In genomic region chr2:146716591-146716990, GRCh38 we compare ENCODE assay signal across 33 cellular contexts.
"Had no signal": no experiment of that assay in that cellular context is flagged by ENCODE, and none has a peak within 500 bp of the region (broad histone marks: within the 10 kb centered on the region; RNA-seq: fewer than 3 reads in every experiment).

No MANE protein-coding gene starts in this region.

- H3K27ac ChIP-seq: body of pancreas, coronary artery, dorsolateral prefrontal cortex, heart left ventricle, WERI-Rb-1 had no signal

- H3K36me3 Mint-ChIP-seq: activated naive CD8-positive, alpha-beta T cell had no signal

- H3K4me1 ChIP-seq: body of pancreas, heart left ventricle had no signal

- H3K36me3 ChIP-seq: heart left ventricle, WERI-Rb-1 had no signal

- H3K4me1 Mint-ChIP-seq: activated B cell treated with CpG ODN at 0.5 μM for 24 hours; activated T-helper 17 cell treated with anti-CD3 and anti-CD28 coated beads, Interleukin-2, amount 50 U/mL, for 72 hours; endodermal cell; T-helper 17 cell had no signal

- H3K27me3 Mint-ChIP-seq: activated B cell treated with CpG ODN at 0.5 μM for 24 hours; activated CD8-positive, alpha-beta T cell treated with anti-CD3 and anti-CD28 coated beads for 36 hours; activated naive CD8-positive, alpha-beta T cell; activated T-helper 17 cell treated with anti-CD3 and anti-CD28 coated beads, Interleukin-2, amount 50 U/mL, for 72 hours; dendritic cell treated with granulocyte-macrophage colony-stimulating factor and Interleukin-4, amounts not matched to agents 40 ng/mL and 50 ng/mL, for 4 days had no signal

- FAIRE-seq: frontal cortex had no signal

- H3K4me3 ChIP-seq: body of pancreas, coronary artery, dorsolateral prefrontal cortex, heart left ventricle had no signal

- H3K27me3 ChIP-seq: body of pancreas, dorsolateral prefrontal cortex, heart left ventricle had no signal

- H3K27ac Mint-ChIP-seq: activated B cell treated with CpG ODN at 0.5 μM for 24 hours; activated CD8-positive, alpha-beta T cell treated with anti-CD3 and anti-CD28 coated beads for 36 hours; activated naive CD8-positive, alpha-beta T cell; activated T-helper 17 cell treated with anti-CD3 and anti-CD28 coated beads, Interleukin-2, amount 50 U/mL, for 72 hours; dendritic cell treated with granulocyte-macrophage colony-stimulating factor and Interleukin-4, amounts not matched to agents 40 ng/mL and 50 ng/mL, for 4 days; endodermal cell; T-helper 17 cell; T-helper 2 cell treated with Interferon-gamma antibody and Interleukin-4, amounts not matched to agents 5 μg/mL and 100 μg/mL, for 36 hours had no signal

- H3K4me3 Mint-ChIP-seq: activated B cell treated with CpG ODN at 0.5 μM for 24 hours; activated CD8-positive, alpha-beta T cell treated with anti-CD3 and anti-CD28 coated beads for 36 hours; activated naive CD8-positive, alpha-beta T cell; activated T-cell treated with anti-CD3 and anti-CD28 coated beads, Interleukin-2, amount 50 U/mL, for 4 hours; activated T-helper 17 cell treated with anti-CD3 and anti-CD28 coated beads, Interleukin-2, amount 50 U/mL, for 72 hours; dendritic cell treated with granulocyte-macrophage colony-stimulating factor and Interleukin-4, amounts not matched to agents 40 ng/mL and 50 ng/mL, for 4 days; endodermal cell; T-helper 17 cell; T-helper 2 cell treated with Interferon-gamma antibody and Interleukin-4, amounts not matched to agents 5 μg/mL and 100 μg/mL, for 36 hours had no signal

- ATAC-seq: activated CD4-positive, CD25-positive, alpha-beta regulatory T cell treated with anti-CD3 and anti-CD28 coated beads, Interleukin-2, amount 50 U/mL, for 24 hours; activated CD8-positive, alpha-beta T cell treated with anti-CD3 and anti-CD28 coated beads for 36 hours; activated T-cell treated with anti-CD3 and anti-CD28 coated beads, Interleukin-2, amount 50 U/mL, for 4 hours; activated T-helper 17 cell treated with anti-CD3 and anti-CD28 coated beads, Interleukin-2, amount 50 U/mL, for 72 hours; body of pancreas; esophagus mucosa; heart left ventricle; T-helper 17 cell had no signal

- DNase-seq: activated B cell treated with CpG ODN at 0.5 μM for 24 hours; activated CD4-positive, alpha-beta T cell treated with anti-CD3 and anti-CD28 coated beads for 48 hours; activated CD4-positive, alpha-beta T cell treated with anti-CD3 and anti-CD28 coated beads, Interleukin-2, amount 50 U/mL, for 1 hour; activated CD4-positive, alpha-beta T cell treated with anti-CD3 and anti-CD28 coated beads, Interleukin-2, amount 50 U/mL, for 48 hours; activated CD8-positive, alpha-beta memory T cell treated with anti-CD3 and anti-CD28 coated beads for 24 hours; activated CD8-positive, alpha-beta T cell treated with anti-CD3 and anti-CD28 coated beads for 36 hours; activated effector memory CD4-positive, alpha-beta T cell treated with Interleukin-2 at 50 U/mL for 16 hours; activated gamma-delta T cell treated with Interleukin-2 at 50 U/mL for 16 hours; activated naive CD4-positive, alpha-beta T cell treated with anti-CD3 and anti-CD28 coated beads, Interleukin-2, amount 50 U/mL, for 16 hours; activated naive CD4-positive, alpha-beta T cell treated with Interleukin-2 at 50 U/mL for 16 hours; activated T-cell treated with anti-CD3 and anti-CD28 coated beads, Interleukin-2, amount 50 U/mL, for 4 hours; amniotic stem cell; aorta; body of pancreas; caudate nucleus; dorsolateral prefrontal cortex; effector memory CD4-positive, alpha-beta T cell; endodermal cell; foreskin fibroblast; glutamatergic neuron; heart left ventricle; T-helper 1 cell; T-helper 17 cell; T1000; WERI-Rb-1 had no signal
